In genomic region chr6:136738178-136739057, GRCh38 we compare ENCODE assay signal across 14 cellular contexts. TPM values are rescaled to one million over a fixed set of nuclear protein-coding genes. Genes with fewer than 3 reads are reported as not detected.
A peak's percentile ranks its signal among the peaks of the same experiment; 100 is the strongest.
DNase-seq lines count a peak whose midpoint lies in the region; ATAC-seq and TF ChIP-seq lines count a peak whose summit lies in the region.
"Had no signal": no experiment of that assay in that cellular context is flagged by ENCODE, and none has a peak within 500 bp of the region (broad histone marks: within the 10 kb centered on the region; RNA-seq: fewer than 3 reads in every experiment).

No MANE protein-coding gene starts in this region.

- H3K9me3 ChIP-seq in right lobe of liver (no peaks in the 10 kb centered on the region), thoracic aorta (no peaks in the 10 kb centered on the region)
- H3K9me3 ChIP-seq: gastrocnemius medialis had no signal

- TF ChIP-seq CTCF in coronary artery (IDR thresholded peaks at IDR 0.05) = no peak
- TF ChIP-seq CTCF in right lobe of liver (IDR thresholded peaks at IDR 0.05) = no peak
- no peak for TF ChIP-seq CTCF in thoracic aorta (IDR thresholded peaks at IDR 0.05)

- no peaks in the 10 kb centered on the region for H3K36me3 ChIP-seq in right lobe of liver
- no peaks in the 10 kb centered on the region for H3K36me3 ChIP-seq in thoracic aorta
- H3K36me3 ChIP-seq: gastrocnemius medialis had no signal

- H3K27ac ChIP-seq in coronary artery (peak overlapping the region; percentile 65 to 77), right lobe of liver (peak overlapping the region; percentile 67 to 80 (median 68)), thoracic aorta (peak overlapping the region; percentile 73 to 80)
- H3K27ac ChIP-seq: 22Rv1, SK-N-MC had no signal

- intact Hi-C loops in right lobe of liver (cut with DNase I) = no loop called here

- 37% methylated on average over 13 of the region's 13 CpGs for WGBS in right lobe of liver (ENCODE audit: insufficient coverage, low coverage, low lambda C conversion rate, missing lambda C conversion rate)

- DNase-seq in NCI-H2029 treated with DMSO at 0.1 percent for 48 hours (lab: John Stamatoyannopoulos, UW) (peak; percentile 10), NCI-H2029 (lab: John Stamatoyannopoulos, UW) (no peak), coronary artery (ENCODE audit: low spot score) (no peak), right lobe of liver (peak in 1 of 3 donors; percentile 77), thoracic aorta (ENCODE audit: low spot score) (no peak), A172 (ENCODE audit: low spot score) (no peak)
- DNase-seq in stimulated activated naive CD8-positive, alpha-beta T cell treated with anti-CD3 and anti-CD28 coated beads, Interleukin-15, Interleukin-2, amounts not matched to agents 100 U/mL and 50 U/mL, for 24 hours = no peak
- DNase-seq: anterior cingulate cortex, DMS79 treated with DMSO at 0.1 percent for 48 hours had no signal

- no peaks in the 10 kb centered on the region for H3K27me3 ChIP-seq in right lobe of liver
- no peaks in the 10 kb centered on the region for H3K27me3 ChIP-seq in thoracic aorta (replicated peaks; ENCODE audit: insufficient read depth)
- H3K27me3 ChIP-seq: gastrocnemius medialis had no signal

- peak overlapping the region; percentile 50 for H3K4me3 ChIP-seq in coronary artery
- H3K4me3 ChIP-seq in right lobe of liver = peak overlapping the region; percentile 16 to 44 (median 35)
- H3K4me3 ChIP-seq in thoracic aorta = peak overlapping the region; percentile 54
- H3K4me3 ChIP-seq: SK-N-MC had no signal

- no peak for TF ChIP-seq POLR2A in right lobe of liver (IDR thresholded peaks at IDR 0.05)

- ATAC-seq in right lobe of liver (peak; percentile 91 to 93 (median 92)), thoracic aorta (ENCODE audit: insufficient number of reproducible peaks, low FRiP score, low read depth) (no peak), HG03469 (IDR thresholded peaks at IDR 0.05; ENCODE audit: unreplicated experiment) (no peak)
- ATAC-seq in stimulated activated naive CD8-positive, alpha-beta T cell treated with anti-CD3 and anti-CD28 coated beads, Interleukin-15, Interleukin-2, amounts not matched to agents 100 U/mL and 50 U/mL, for 24 hours = no peak
- ATAC-seq: stimulated activated memory B cell treated with anti-CD40 and anti-IgM and Interleukin-4, amounts not matched to agents 10 μg/mL and 1 μg/mL and 100 μg/mL, for 72 hours had no signal

- H3K4me1 ChIP-seq in right lobe of liver (peaks cover 0 to 18% (median 7%) of the 10 kb centered on the region in 4 donors), thoracic aorta (ENCODE audit: control insufficient read depth in 1 of 2, low read depth in 2 of 2) (peaks cover 38 to 82% of the 10 kb centered on the region in 2 donors)

RNA-seq across cellular contexts. Expression of gene MAP3K5, which starts 53.9 kb away (rescaled TPM):
- total RNA-seq in right lobe of liver (10 to 100 TPM in 1 of 6 experiments, 1 to 10 TPM in 5; 5.0 to 10.4 (median 6.9) TPM), thoracic aorta (100 to 1,000 TPM in 1 of 2 donors, 10 to 100 TPM in 1; 73.6 to 101 TPM)
- total RNA-seq in A172 (2014; rRNA removed; shearing (Covaris generic)) = 0.91 and 2.0 TPM in 2 replicates

Comparison
In these comparisons a context has a peak if more than half of its experiments do, and no peak if none do; other contexts are left out.
1. ATAC-seq: peak in right lobe of liver (4 of 4); none in thoracic aorta (single experiment), HG03469 (single experiment) and stimulated activated naive CD8-positive, alpha-beta T cell treated with anti-CD3 and anti-CD28 coated beads, Interleukin-15, Interleukin-2, amounts not matched to agents 100 U/mL and 50 U/mL, for 24 hours (single experiment).
2. RNA of gene MAP3K5, which starts 53.9 kb away (total RNA-seq): 73.6 to 101 TPM in thoracic aorta; 5.0 to 10.4 TPM in right lobe of liver and 0.91 to 2.0 TPM in A172; every median in the first group is over 4 times any median in the second.
3. Peak in every context shown above with its lines, with median percentiles within 50 percentile points of each other: H3K27ac ChIP-seq and H3K4me3 ChIP-seq.